ENCODE assay signal across 7 cellular contexts in the genomic region with DNA sequence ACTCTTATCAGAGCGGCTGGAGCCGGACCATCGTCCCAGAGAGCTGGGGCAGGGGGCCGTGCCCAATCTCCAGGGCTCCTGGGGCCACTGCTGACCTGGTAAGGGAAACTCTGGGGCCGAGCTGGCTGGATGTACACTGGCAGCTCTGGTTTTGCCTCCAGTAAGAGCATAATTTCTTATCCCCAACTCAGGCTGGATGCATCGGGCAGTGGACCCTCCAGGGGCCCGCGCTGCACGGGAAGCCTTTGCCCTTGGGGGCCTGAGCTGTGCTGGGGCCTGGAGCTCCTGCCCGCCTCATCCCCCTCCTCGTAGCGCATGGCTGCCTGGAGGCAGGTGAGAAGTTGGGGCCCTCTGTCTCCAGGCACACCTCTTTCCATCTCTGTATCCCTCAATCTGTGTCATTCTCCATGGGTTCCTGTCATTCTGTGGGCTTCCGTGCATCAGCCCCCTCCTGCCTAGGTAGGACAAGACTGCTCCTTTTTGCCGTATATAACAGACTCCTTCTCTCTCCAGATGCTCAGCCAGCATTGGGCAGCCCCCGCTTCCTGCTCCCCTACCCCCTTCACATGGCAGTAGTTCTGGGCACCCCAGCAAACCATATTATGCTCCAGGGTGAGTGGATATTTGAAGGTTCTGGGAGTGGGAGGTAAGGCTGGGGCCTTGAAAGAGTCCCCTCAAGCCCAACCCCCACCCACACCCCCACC. TPM values are rescaled to one million over a fixed set of nuclear protein-coding genes. Genes with fewer than 3 reads are reported as not detected.
DNase-seq lines count a peak whose midpoint lies in the region; ATAC-seq and TF ChIP-seq lines count a peak whose summit lies in the region.

No MANE protein-coding gene starts in this region.

- peak overlapping the region; percentile 78 for H3K4me3 ChIP-seq in HUES48 (ENCODE audit: low read depth, low read length)
- H3K4me3 ChIP-seq in iPS-15b (ENCODE audit: low read depth, low read length) = peak overlapping the region; percentile 52

- DNase-seq in stimulated activated naive CD8-positive, alpha-beta T cell treated with anti-CD3 and anti-CD28 coated beads, Interleukin-15, amount 100 ng/mL, for 72 hours = no peak
- no peak for DNase-seq in mesenteric fat pad (ENCODE audit: low spot score)
- DNase-seq in NCI-H2081 treated with DMSO at 0.1 percent for 48 hours (lab: John Stamatoyannopoulos, UW) = no peak
- no peak for DNase-seq in GM10248 (ENCODE audit: extremely low spot score)

- H3K27ac ChIP-seq in HUES48 (ENCODE audit: low read depth, low read length) = no peak overlapping the region

- no peak for TF ChIP-seq CTCF in GM10248 (IDR thresholded peaks at IDR 0.05; ENCODE audit: control extremely low read depth, extremely low read depth, low read depth, missing control alignments)

- peaks cover 95% of the 10 kb centered on the region for H3K36me3 Mint-ChIP-seq in activated T-helper 17 cell treated with anti-CD3 and anti-CD28 coated beads, Interleukin-2, amount 50 U/mL, for 72 hours (ENCODE audit: low read depth)

- no peaks in the 10 kb centered on the region for H3K9me3 Mint-ChIP-seq in activated T-helper 17 cell treated with anti-CD3 and anti-CD28 coated beads, Interleukin-2, amount 50 U/mL, for 72 hours
- no peaks in the 10 kb centered on the region for H3K9me3 Mint-ChIP-seq in stimulated activated naive CD8-positive, alpha-beta T cell treated with anti-CD3 and anti-CD28 coated beads, Interleukin-15, amount 100 ng/mL, for 72 hours

- POLR2A ChIA-PET in GM10248 (lab: Yijun Ruan, JAX) = interaction anchor here (0.6 to 1.4 kb wide), 7 partner anchors 12 to 547 kb away, joined by 3 to 14 read pairs (median 3); partner anchors contain the start of genes ATP1B2, NAA38 and RNF227

- H3K36me3 ChIP-seq in HUES48 (ENCODE audit: control insufficient read depth, insufficient read depth, low read length) (peaks cover 12% of the 10 kb centered on the region), iPS-15b (ENCODE audit: control insufficient read depth, insufficient read depth, low read length) (peaks cover 6% of the 10 kb centered on the region)

- H3K4me3 Mint-ChIP-seq in activated T-helper 17 cell treated with anti-CD3 and anti-CD28 coated beads, Interleukin-2, amount 50 U/mL, for 72 hours = peak overlapping the region; percentile 83
- peak overlapping the region; percentile 95 to 96 for H3K4me3 Mint-ChIP-seq in stimulated activated naive CD8-positive, alpha-beta T cell treated with anti-CD3 and anti-CD28 coated beads, Interleukin-15, amount 100 ng/mL, for 72 hours

- H3K27ac Mint-ChIP-seq in activated T-helper 17 cell treated with anti-CD3 and anti-CD28 coated beads, Interleukin-2, amount 50 U/mL, for 72 hours = peak overlapping the region; percentile 93
- peak overlapping the region in 1 of 2 donors; percentile 98 for H3K27ac Mint-ChIP-seq in stimulated activated naive CD8-positive, alpha-beta T cell treated with anti-CD3 and anti-CD28 coated beads, Interleukin-15, amount 100 ng/mL, for 72 hours

- CTCF ChIA-PET in GM10248 (lab: Yijun Ruan, JAX) = interaction anchor here (0.7 to 2.1 kb wide), 9 partner anchors 10 to 144 kb away, joined by 3 to 19 read pairs (median 5); partner anchors contain the start of genes KDM6B and NAA38

- H3K4me1 Mint-ChIP-seq in activated T-helper 17 cell treated with anti-CD3 and anti-CD28 coated beads, Interleukin-2, amount 50 U/mL, for 72 hours = peaks cover 17% of the 10 kb centered on the region
- H3K4me1 Mint-ChIP-seq in stimulated activated naive CD8-positive, alpha-beta T cell treated with anti-CD3 and anti-CD28 coated beads, Interleukin-15, amount 100 ng/mL, for 72 hours = peaks cover 76% of the 10 kb centered on the region

- peaks cover 10% of the 10 kb centered on the region for H3K27me3 ChIP-seq in HUES48 (ENCODE audit: control insufficient read depth, insufficient read depth, low read length)
- H3K27me3 ChIP-seq in iPS-15b (ENCODE audit: control insufficient read depth, insufficient read depth, low read length) = peaks cover 20% of the 10 kb centered on the region

- H3K9me3 ChIP-seq in HUES48 (ENCODE audit: control insufficient read depth, insufficient read depth, low read length) (no peaks in the 10 kb centered on the region), iPS-15b (ENCODE audit: control insufficient read depth, insufficient read depth, low read length) (no peaks in the 10 kb centered on the region)

- peaks cover 11% of the 10 kb centered on the region for H3K4me1 ChIP-seq in HUES48 (ENCODE audit: control insufficient read depth, insufficient read depth, low read length)
- no peaks in the 10 kb centered on the region for H3K4me1 ChIP-seq in iPS-15b (ENCODE audit: control insufficient read depth, insufficient read depth, low read length)

- ATAC-seq in activated T-helper 17 cell treated with anti-CD3 and anti-CD28 coated beads, Interleukin-2, amount 50 U/mL, for 72 hours (replicated peaks) = no peak
- ATAC-seq in stimulated activated naive CD8-positive, alpha-beta T cell treated with anti-CD3 and anti-CD28 coated beads, Interleukin-15, amount 100 ng/mL, for 72 hours = no peak

- no peaks in the 10 kb centered on the region for H3K27me3 Mint-ChIP-seq in activated T-helper 17 cell treated with anti-CD3 and anti-CD28 coated beads, Interleukin-2, amount 50 U/mL, for 72 hours
- no peaks in the 10 kb centered on the region for H3K27me3 Mint-ChIP-seq in stimulated activated naive CD8-positive, alpha-beta T cell treated with anti-CD3 and anti-CD28 coated beads, Interleukin-15, amount 100 ng/mL, for 72 hours

- no peak overlapping the region for H3K9ac ChIP-seq in HUES48 (ENCODE audit: low read depth, low read length)
- H3K9ac ChIP-seq in iPS-15b (ENCODE audit: low read depth, low read length) = no peak overlapping the region

RNA-seq across cellular contexts. Expression of gene TMEM88, which starts 9.4 kb away (rescaled TPM):
- 1 to 10 TPM; 1.6 to 3.2 TPM for total RNA-seq in activated T-helper 17 cell treated with anti-CD3 and anti-CD28 coated beads, Interleukin-2, amount 50 U/mL, for 72 hours
- total RNA-seq in mesenteric fat pad = 34.2 TPM

RNA-seq across cellular contexts. Expression of gene KDM6B, which starts 11.5 kb away (rescaled TPM):
- total RNA-seq in activated T-helper 17 cell treated with anti-CD3 and anti-CD28 coated beads, Interleukin-2, amount 50 U/mL, for 72 hours = 10 to 100 TPM; 33.7 to 93.3 TPM
- total RNA-seq in mesenteric fat pad = 92.5 TPM

RNA-seq across cellular contexts. Expression of gene NAA38, which starts 11.8 kb away (rescaled TPM):
- total RNA-seq in activated T-helper 17 cell treated with anti-CD3 and anti-CD28 coated beads, Interleukin-2, amount 50 U/mL, for 72 hours = 100 to 1,000 TPM in 1 of 2 donors, 10 to 100 TPM in 1; 61.3 to 111 TPM
- total RNA-seq in mesenteric fat pad = 68.3 TPM

RNA-seq across cellular contexts. Expression of gene CYB5D1, which starts 12.3 kb away (rescaled TPM):
- 10 to 100 TPM; 14.8 to 19.4 TPM for total RNA-seq in activated T-helper 17 cell treated with anti-CD3 and anti-CD28 coated beads, Interleukin-2, amount 50 U/mL, for 72 hours
- 16.7 TPM for total RNA-seq in mesenteric fat pad

RNA-seq across cellular contexts. Expression of gene CHD3, which starts 43.1 kb away (rescaled TPM):
- 100 to 1,000 TPM; 154 to 217 TPM for total RNA-seq in activated T-helper 17 cell treated with anti-CD3 and anti-CD28 coated beads, Interleukin-2, amount 50 U/mL, for 72 hours
- 40.9 TPM for total RNA-seq in mesenteric fat pad
